Comparison of ENCODE assay signal across 11 cellular contexts in genomic region chr7:151400626-151401315, GRCh38. TPM values are rescaled to one million over a fixed set of nuclear protein-coding genes. Genes with fewer than 3 reads are reported as not detected.
DNase-seq lines count a peak whose midpoint lies in the region; ATAC-seq and TF ChIP-seq lines count a peak whose summit lies in the region.
"Had no signal": no experiment of that assay in that cellular context is flagged by ENCODE, and none has a peak within 500 bp of the region (broad histone marks: within the 10 kb centered on the region; RNA-seq: fewer than 3 reads in every experiment).

No MANE protein-coding gene starts in this region.

- H3K36me3 Mint-ChIP-seq in GM23338 (ENCODE audit: low read depth) = peaks cover 10% of the 10 kb centered on the region
- H3K36me3 Mint-ChIP-seq in IgD-negative memory B cell = no peaks in the 10 kb centered on the region

- TF ChIP-seq CTCF in GM23338 (conservative IDR thresholded peaks at IDR 0.05; ENCODE audit: low read depth in 2 of 2) = no peak
- no peak for TF ChIP-seq CTCF in osteoblast (IDR thresholded peaks at IDR 0.05; ENCODE audit: extremely low read depth, low read depth, low read length)

- DNase-seq in GM23338 (ENCODE audit: low spot score) (no peak), osteoblast (ENCODE audit: insufficient read length, low spot score, missing footprints) (peak; percentile 69), activated gamma-delta T cell treated with Interleukin-2 at 50 U/mL for 16 hours (no peak), hepatic stellate cell (ENCODE audit: low spot score) (no peak)
- DNase-seq in stimulated activated CD4-positive, alpha-beta T cell treated with anti-CD3 and anti-CD28 coated beads, Interleukin-1b, Interleukin-23, amount 100 ng/mL, for 48 hours = no peak
- DNase-seq: NCI-H446, WERI-Rb-1 had no signal

- H3K9me3 Mint-ChIP-seq in GM23338 (no peaks in the 10 kb centered on the region), IgD-negative memory B cell (no peaks in the 10 kb centered on the region)

- H4K20me1 ChIP-seq in GM23338 (replicated peaks; ENCODE audit: insufficient read depth) (no peaks in the 10 kb centered on the region), osteoblast (ENCODE audit: insufficient read depth, low read length) (no peaks in the 10 kb centered on the region)

- H3K27ac ChIP-seq in GM23338 (ENCODE audit: low read depth) (0 out of 2 replicates have a peak overlapping the region, but pooled peaks have one; percentile 26), osteoblast (ENCODE audit: low read depth, low read length) (no peak overlapping the region)
- H3K27ac ChIP-seq: WERI-Rb-1 had no signal

- ATAC-seq in GM18861 (IDR thresholded peaks at IDR 0.05; ENCODE audit: unreplicated experiment) (peak; percentile 86), GM23338 (no peak)

- no peaks in the 10 kb centered on the region for H3K9me2 ChIP-seq in GM23338 (ENCODE audit: insufficient read depth)

- H3K27me3 ChIP-seq in GM23338 (ENCODE audit: insufficient read depth) (no peaks in the 10 kb centered on the region), osteoblast (ENCODE audit: insufficient read depth, low read length) (peaks cover 2% of the 10 kb centered on the region)

- H3K4me3 ChIP-seq in GM23338 = no peak overlapping the region
- no peak overlapping the region for H3K4me3 ChIP-seq in osteoblast (ENCODE audit: insufficient read depth, low read length)
- H3K4me3 ChIP-seq: lung had no signal

- no peak overlapping the region for H3K4me3 Mint-ChIP-seq in GM23338
- peak overlapping the region in 2 of 4 donors; percentile 48 to 87 for H3K4me3 Mint-ChIP-seq in IgD-negative memory B cell
- H3K4me3 Mint-ChIP-seq: stimulated activated naive CD8-positive, alpha-beta T cell treated with anti-CD3 and anti-CD28 coated beads, Interleukin-15, Interleukin-2, amounts not matched to agents 100 ng/mL and 50 ng/mL, for 24 hours had no signal

- H3K36me3 ChIP-seq in GM23338 (ENCODE audit: insufficient read depth) = no peaks in the 10 kb centered on the region
- no peaks in the 10 kb centered on the region for H3K36me3 ChIP-seq in osteoblast (ENCODE audit: insufficient read depth, low read length)
- H3K36me3 ChIP-seq: WERI-Rb-1 had no signal

- H3K4me1 Mint-ChIP-seq in GM23338 (peaks cover 34% of the 10 kb centered on the region), IgD-negative memory B cell (peaks cover 6 to 14% (median 12%) of the 10 kb centered on the region in 3 donors)

- H3K27ac Mint-ChIP-seq in GM23338 (no peak overlapping the region), IgD-negative memory B cell (peak overlapping the region; percentile 52 to 100 (median 90))
- H3K27ac Mint-ChIP-seq: stimulated activated naive CD8-positive, alpha-beta T cell treated with anti-CD3 and anti-CD28 coated beads, Interleukin-15, Interleukin-2, amounts not matched to agents 100 ng/mL and 50 ng/mL, for 24 hours had no signal

- H3F3A ChIP-seq in GM23338 (replicated peaks; ENCODE audit: low read depth) = peaks cover 10% of the 10 kb centered on the region; the same call in 1 of the 2 replicates

- H3K27me3 Mint-ChIP-seq in GM23338 (ENCODE audit: insufficient read depth, low read depth, poor library complexity) (peaks cover 27% of the 10 kb centered on the region), IgD-negative memory B cell (peaks cover 10% of the 10 kb centered on the region)
- H3K27me3 Mint-ChIP-seq: stimulated activated naive CD8-positive, alpha-beta T cell treated with anti-CD3 and anti-CD28 coated beads, Interleukin-15, Interleukin-2, amounts not matched to agents 100 ng/mL and 50 ng/mL, for 24 hours had no signal

- H2AFZ ChIP-seq in GM23338 = no peak overlapping the region
- no peak overlapping the region for H2AFZ ChIP-seq in osteoblast (ENCODE audit: low read length)

- no peak overlapping the region for H3K4me2 ChIP-seq in GM23338
- H3K4me2 ChIP-seq in osteoblast (ENCODE audit: insufficient read depth, low read length) = no peak overlapping the region

- no peaks in the 10 kb centered on the region for H3K9me3 ChIP-seq in osteoblast (ENCODE audit: low read depth, low read length)

- no peaks in the 10 kb centered on the region for H3K79me2 ChIP-seq in GM23338 (replicated peaks; ENCODE audit: insufficient read depth)
- H3K79me2 ChIP-seq in osteoblast (ENCODE audit: insufficient read depth, low read length) = no peaks in the 10 kb centered on the region

- H3K4me1 ChIP-seq in GM23338 (ENCODE audit: insufficient read depth) (no peaks in the 10 kb centered on the region), osteoblast (ENCODE audit: insufficient read depth, low read length) (peaks cover 15% of the 10 kb centered on the region)

TF ChIP-seq in GM23338, 12 proteins besides CTCF, POLR2A, EP300 and RAD21 (continues in another document):
- TF ChIP-seq ZNF114 (CRISPR knock-in tag; IDR thresholded peaks at IDR 0.05) (no peak), POLR2AphosphoS5 (IDR thresholded peaks at IDR 0.05; ENCODE audit: low read depth) (no peak), EZH2phosphoT487 (IDR thresholded peaks at IDR 0.05; ENCODE audit: unreplicated experiment) (no peak), ZNF462 (CRISPR knock-in tag; IDR thresholded peaks at IDR 0.05) (no peak), ZNF331 (CRISPR knock-in tag; IDR thresholded peaks at IDR 0.05; ENCODE audit: low read depth) (no peak)

RNA-seq across cellular contexts. Expression of gene WDR86, which starts 9.1 kb away (rescaled TPM):
- total RNA-seq in GM23338 (2014; rRNA removed; shearing (Covaris generic)) = 29.0 and 59.1 TPM in 2 replicates
- polyA plus RNA-seq in GM23338 (2016; fragmentation: Nextera tagmentation; extraction: Ambion mirVana) = 7.1 and 9.1 TPM in 2 replicates
- polyA plus RNA-seq in IgD-negative memory B cell = 0.54 TPM
- total RNA-seq in osteoblast = 8.5 and 15.6 TPM in 2 replicates

RNA-seq across cellular contexts. Expression of gene CRYGN, which starts 39.2 kb away (rescaled TPM):
- 0.59 and 1.1 TPM in 2 replicates for total RNA-seq in GM23338 (2014; rRNA removed; shearing (Covaris generic))
- 1.4 and 1.5 TPM in 2 replicates for polyA plus RNA-seq in GM23338 (2016; fragmentation: Nextera tagmentation; extraction: Ambion mirVana)
- polyA plus RNA-seq in IgD-negative memory B cell = not detected
- 0.59 and 0.72 TPM in 2 replicates for total RNA-seq in osteoblast

RNA-seq across cellular contexts. Expression of gene NUB1, which starts 59.2 kb away (rescaled TPM):
- 31.8 and 32.4 TPM in 2 replicates for total RNA-seq in GM23338 (2014; rRNA removed; shearing (Covaris generic))
- polyA plus RNA-seq in GM23338 (2016; fragmentation: Nextera tagmentation; extraction: Ambion mirVana) (40.7 and 42.3 TPM in 2 replicates), IgD-negative memory B cell (82.8 TPM)
- 48.9 and 50.7 TPM in 2 replicates for total RNA-seq in osteoblast
